In the genomic region with DNA sequence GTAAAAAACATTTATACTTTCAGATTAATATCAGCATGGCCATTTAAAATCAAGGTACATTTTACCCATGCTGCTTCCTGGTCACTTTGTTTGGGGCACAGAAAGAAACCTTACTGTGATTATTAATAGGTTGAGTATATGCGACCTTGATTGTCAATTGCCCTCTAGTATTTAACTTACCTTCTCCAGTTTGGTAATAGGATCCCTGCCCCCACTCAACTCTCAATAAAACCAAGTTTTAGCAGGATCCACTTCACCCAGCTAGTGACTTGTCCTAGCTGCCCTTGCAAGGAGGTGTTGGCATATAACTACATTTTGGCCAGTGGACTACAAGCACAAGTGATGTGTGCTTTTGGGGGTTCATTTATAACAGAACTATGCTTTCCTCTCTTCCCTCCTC, we compare ENCODE assay signal across 17 cellular contexts. TPM values are rescaled to one million over a fixed set of nuclear protein-coding genes. Genes with fewer than 3 reads are reported as not detected.
A peak's percentile ranks its signal among the peaks of the same experiment; 100 is the strongest.
DNase-seq lines count a peak whose midpoint lies in the region; TF ChIP-seq lines count a peak whose summit lies in the region.
"Had no signal": no experiment of that assay in that cellular context is flagged by ENCODE, and none has a peak within 500 bp of the region (broad histone marks: within the 10 kb centered on the region; RNA-seq: fewer than 3 reads in every experiment).

No MANE protein-coding gene starts in this region.

- H3K27me3 ChIP-seq in HUES64 (ENCODE audit: insufficient read depth, low read length) (no peaks in the 10 kb centered on the region), endodermal cell (ENCODE audit: control insufficient read depth, insufficient read depth, low read length, poor library complexity, severe bottlenecking) (no peaks in the 10 kb centered on the region), neural progenitor cell (no peaks in the 10 kb centered on the region)
- H3K27me3 ChIP-seq: BLaER1 had no signal

- H4K20me1 ChIP-seq in neural progenitor cell (ENCODE audit: low read depth): peaks cover 4% of the 10 kb centered on the region
- H4K20me1 ChIP-seq: BLaER1 had no signal

- TF ChIP-seq CTCF in endodermal cell (conservative IDR thresholded peaks at IDR 0.05) (no peak), neural progenitor cell (IDR thresholded peaks at IDR 0.05) (no peak)

- H3K4me1 Mint-ChIP-seq in endodermal cell (peaks cover 14% of the 10 kb centered on the region), neural progenitor cell (peaks cover 4% of the 10 kb centered on the region)
- H3K4me1 Mint-ChIP-seq: CD14-positive monocyte; CD4-positive, alpha-beta memory T cell had no signal

- no peaks in the 10 kb centered on the region for H3F3A ChIP-seq in neural progenitor cell (ENCODE audit: low read depth)

- peaks cover 19% of the 10 kb centered on the region for H3K79me2 ChIP-seq in neural progenitor cell (ENCODE audit: low read depth)

- H3K27ac Mint-ChIP-seq in endodermal cell: peak overlapping the region; percentile 81
- H3K27ac Mint-ChIP-seq in neural progenitor cell: no peak overlapping the region
- H3K27ac Mint-ChIP-seq: CD14-positive monocyte; CD4-positive, alpha-beta memory T cell; HFFc6 had no signal

- H3K27me3 Mint-ChIP-seq in endodermal cell (ENCODE audit: insufficient read depth) (no peaks in the 10 kb centered on the region), neural progenitor cell (ENCODE audit: insufficient read depth, low read depth) (peaks cover 6% of the 10 kb centered on the region)
- H3K27me3 Mint-ChIP-seq: CD4-positive, alpha-beta memory T cell had no signal

- H3K4me2 ChIP-seq in neural progenitor cell: peak overlapping the region; percentile 19
- H3K4me2 ChIP-seq: BLaER1 had no signal

- H3K4me3 ChIP-seq in HUES64 (ENCODE audit: low read length) (no peak overlapping the region), endodermal cell (ENCODE audit: low read length) (no peak overlapping the region), neural progenitor cell (no peak overlapping the region)
- H3K4me3 ChIP-seq: BLaER1 had no signal

- H3K9me3 Mint-ChIP-seq in endodermal cell: peaks cover 18% of the 10 kb centered on the region
- peaks cover 19% of the 10 kb centered on the region for H3K9me3 Mint-ChIP-seq in neural progenitor cell

- H3K27ac ChIP-seq in HUES64 (ENCODE audit: low read depth, low read length) (peak overlapping the region; percentile 62), endodermal cell (ENCODE audit: low read depth, low read length) (no peak overlapping the region), neural progenitor cell (no peak overlapping the region)
- H3K27ac ChIP-seq: BLaER1, HL-60 had no signal

- H3K36me3 ChIP-seq in HUES64 (ENCODE audit: insufficient read depth, low read length): peaks cover 53% of the 10 kb centered on the region
- peaks cover 69% of the 10 kb centered on the region for H3K36me3 ChIP-seq in endodermal cell (ENCODE audit: control insufficient read depth, insufficient read depth, low read length)
- H3K36me3 ChIP-seq in neural progenitor cell: peaks cover 25% of the 10 kb centered on the region

- H3K4me3 Mint-ChIP-seq in endodermal cell (no peak overlapping the region), neural progenitor cell (no peak overlapping the region)
- H3K4me3 Mint-ChIP-seq: CD14-positive monocyte; CD4-positive, alpha-beta memory T cell; HFFc6 had no signal

- DNase-seq in NCI-H510A treated with DMSO at 0.1 percent for 48 hours (lab: John Stamatoyannopoulos, UW) (peak; percentile 30), NCI-H510A (lab: John Stamatoyannopoulos, UW) (no peak), endodermal cell (no peak), neural progenitor cell (ENCODE audit: low spot score) (no peak), T-helper 2 cell (no peak), medulla oblongata (ENCODE audit: extremely low spot score) (no peak)
- DNase-seq in central memory CD4-positive, alpha-beta T cell: no peak
- DNase-seq: 8988T; CD4-positive, alpha-beta memory T cell; DMS153; DMS79; GDM1; HFFc6 had no signal

- H3K36me3 Mint-ChIP-seq in endodermal cell (ENCODE audit: low read depth) (peaks cover 42% of the 10 kb centered on the region), neural progenitor cell (peaks cover 31% of the 10 kb centered on the region)

- peak overlapping the region; percentile 23; the same call in 1 of the 2 replicates for H3K9ac ChIP-seq in HUES64 (ENCODE audit: low read depth, low read length)
- no peak overlapping the region for H3K9ac ChIP-seq in endodermal cell (ENCODE audit: extremely low read depth, low read length, poor library complexity, severe bottlenecking)
- no peak overlapping the region for H3K9ac ChIP-seq in neural progenitor cell
- H3K9ac ChIP-seq: BLaER1 had no signal

- H3K4me1 ChIP-seq in HUES64 (ENCODE audit: insufficient read depth, low read length) (peaks cover 21% of the 10 kb centered on the region), endodermal cell (ENCODE audit: control insufficient read depth, insufficient read depth, low read length) (no peaks in the 10 kb centered on the region), neural progenitor cell (peaks cover 18% of the 10 kb centered on the region)
- H3K4me1 ChIP-seq: BLaER1 had no signal

- no peak overlapping the region for H2AFZ ChIP-seq in neural progenitor cell (replicated peaks)

- 100% methylated on average over 1 of the region's 1 CpG for WGBS in HUES64
- WGBS in endodermal cell (ENCODE audit: insufficient coverage in 1 of 2, insufficient read length in 1 of 2), 2 experiments: 100% methylated on average over 1 of the region's 1 CpG; no CpG with 5 or more reads in 1 of the 2 experiments

- H3K9me3 ChIP-seq in HUES64 (ENCODE audit: insufficient read depth, low read depth, low read length) (peaks cover 12% of the 10 kb centered on the region), endodermal cell (ENCODE audit: control insufficient read depth, low read length) (peaks cover 20% of the 10 kb centered on the region), neural progenitor cell (ENCODE audit: low read depth) (no peaks in the 10 kb centered on the region)

RNA-seq across cellular contexts. Expression of a gene that starts 34.3 kb away (rescaled TPM):
- polyA plus RNA-seq in HUES64 (2013, experiment 1 of 2): 34.2 TPM
- polyA plus RNA-seq in HUES64 (2013, experiment 2 of 2): 36.7 TPM
- 10 to 100 TPM; 64.0 to 85.2 TPM for total RNA-seq in endodermal cell
- polyA plus RNA-seq in endodermal cell (2013, experiment 1 of 2): 40.9 TPM
- polyA plus RNA-seq in endodermal cell (2013, experiment 2 of 2): 42.1 TPM
- 112 and 189 TPM in 2 replicates for total RNA-seq in neural progenitor cell (ENCODE audit: low replicate concordance)
